1 cellular context compared by ENCODE assay signal in genomic region chr7:151143261-151144015, GRCh38.
TF ChIP-seq lines count a peak whose summit lies in the region.

No MANE protein-coding gene starts in this region.

TF ChIP-seq in H1, 55 proteins besides CTCF, POLR2A, EP300 and RAD21:
- no peak for TF ChIP-seq PHF8 (conservative IDR thresholded peaks at IDR 0.05; ENCODE audit: low read depth, low read length)
- TF ChIP-seq SAP30 (IDR thresholded peaks at IDR 0.05; ENCODE audit: insufficient read depth, insufficient replicate concordance, low read length): no peak
- TF ChIP-seq POU5F1 (IDR thresholded peaks at IDR 0.05; ENCODE audit: low read depth, low read length): no peak
- no peak for TF ChIP-seq ATF2 (IDR thresholded peaks at IDR 0.05; ENCODE audit: low read length)
- TF ChIP-seq CBX8 (IDR thresholded peaks at IDR 0.05; ENCODE audit: borderline replicate concordance, low read depth, low read length): no peak
- no peak for TF ChIP-seq RXRA (IDR thresholded peaks at IDR 0.05; ENCODE audit: insufficient read depth, low read depth, low read length)
- no peak for TF ChIP-seq CREB1 (IDR thresholded peaks at IDR 0.05)
- TF ChIP-seq SRF (IDR thresholded peaks at IDR 0.05; ENCODE audit: low read depth, low read length): no peak
- no peak for TF ChIP-seq KDM5A (IDR thresholded peaks at IDR 0.05; ENCODE audit: low read length)
- TF ChIP-seq GABPA (IDR thresholded peaks at IDR 0.05; ENCODE audit: borderline replicate concordance, insufficient read depth, low read length): no peak
- no peak for TF ChIP-seq CEBPB (IDR thresholded peaks at IDR 0.05; ENCODE audit: low read depth, low read length)
